ENCODE assay signal across 28 cellular contexts in genomic region chr3:9745521-9745920, GRCh38. TPM values are rescaled to one million over a fixed set of nuclear protein-coding genes. Genes with fewer than 3 reads are reported as not detected.
"Had no signal": no experiment of that assay in that cellular context is flagged by ENCODE, and none has a peak within 500 bp of the region (broad histone marks: within the 10 kb centered on the region; RNA-seq: fewer than 3 reads in every experiment).

No MANE protein-coding gene starts in this region.

- H2AFZ ChIP-seq: parathyroid adenoma had no signal

- H3K9me3 ChIP-seq: esophagus squamous epithelium, left ventricle myocardium inferior, lower lobe of right lung, neutrophil, sigmoid colon, spleen, suprapubic skin, transverse colon, upper lobe of right lung, vagina had no signal

- H3K27ac ChIP-seq: esophagus squamous epithelium, left ventricle myocardium inferior, lower lobe of right lung, neutrophil, parathyroid adenoma, sigmoid colon, spleen, suprapubic skin, transverse colon, upper lobe of right lung, vagina had no signal

- DNase-seq: cortex of kidney; effector memory CD8-positive, alpha-beta T cell; erythroblast; esophagus squamous epithelium; immature natural killer cell; islet precursor cell; kidney glomerular epithelial cell; left colon; left ventricle myocardium inferior; lower lobe of right lung; natural killer cell; sigmoid colon; spleen; stimulated activated CD4-positive, alpha-beta T cell treated with anti-CD3 and anti-CD28 coated beads, Interleukin-4, amount 100 ng/mL, for 4 hours; stimulated activated naive B cell treated with anti-CD40 and anti-IgM and Interleukin-4, amounts not matched to agents 10 μg/mL and 1 μg/mL and 100 μg/mL, for 72 hours; transverse colon; upper lobe of right lung had no signal

- H3K4me3 Mint-ChIP-seq: effector memory CD8-positive, alpha-beta T cell; immature natural killer cell; natural killer cell; stimulated activated naive B cell treated with anti-CD40 and anti-IgM and Interleukin-4, amounts not matched to agents 10 μg/mL and 1 μg/mL and 100 μg/mL, for 72 hours; stimulated activated naive CD8-positive, alpha-beta T cell treated with anti-CD3 and anti-CD28 coated beads, Interleukin-15, Interleukin-2, amounts not matched to agents 100 ng/mL and 50 ng/mL, for 24 hours had no signal

- H3K27me3 Mint-ChIP-seq: effector memory CD8-positive, alpha-beta T cell; progenitor cell of endocrine pancreas; stimulated activated naive B cell treated with anti-CD40 and anti-IgM and Interleukin-4, amounts not matched to agents 10 μg/mL and 1 μg/mL and 100 μg/mL, for 72 hours; stimulated activated naive CD8-positive, alpha-beta T cell treated with anti-CD3 and anti-CD28 coated beads, Interleukin-15, Interleukin-2, amounts not matched to agents 100 ng/mL and 50 ng/mL, for 24 hours had no signal

- H3K27me3 ChIP-seq: esophagus squamous epithelium, neutrophil, sigmoid colon, spleen, suprapubic skin, transverse colon, upper lobe of right lung, vagina had no signal

- ATAC-seq: effector memory CD8-positive, alpha-beta T cell; left colon; lower lobe of right lung; natural killer cell; stimulated activated naive B cell treated with anti-CD40 and anti-IgM and Interleukin-4, amounts not matched to agents 10 μg/mL and 1 μg/mL and 100 μg/mL, for 72 hours; upper lobe of right lung had no signal

- H3K9me3 Mint-ChIP-seq: effector memory CD8-positive, alpha-beta T cell; immature natural killer cell; natural killer cell; stimulated activated naive B cell treated with anti-CD40 and anti-IgM and Interleukin-4, amounts not matched to agents 10 μg/mL and 1 μg/mL and 100 μg/mL, for 72 hours; stimulated activated naive CD8-positive, alpha-beta T cell treated with anti-CD3 and anti-CD28 coated beads, Interleukin-15, Interleukin-2, amounts not matched to agents 100 ng/mL and 50 ng/mL, for 24 hours had no signal

- H3K9ac ChIP-seq: parathyroid adenoma had no signal

- H3K36me3 Mint-ChIP-seq: natural killer cell had no signal

- FAIRE-seq: endometrium, frontal cortex had no signal

- H3K27ac Mint-ChIP-seq: natural killer cell; progenitor cell of endocrine pancreas; stimulated activated naive B cell treated with anti-CD40 and anti-IgM and Interleukin-4, amounts not matched to agents 10 μg/mL and 1 μg/mL and 100 μg/mL, for 72 hours had no signal

- H3K4me3 ChIP-seq: esophagus squamous epithelium, left ventricle myocardium inferior, lower lobe of right lung, sigmoid colon, spleen, suprapubic skin, transverse colon, upper lobe of right lung, vagina had no signal

RNA-seq across cellular contexts. Expression of gene CPNE9, which starts 41.9 kb away (rescaled TPM):
- total RNA-seq: dermis microvascular lymphatic vessel endothelial cell, esophagus squamous epithelium, left colon, mononuclear cell, omental fat pad, transverse colon, vagina had no signal
